ENCODE assay signal across 8 cellular contexts in the genomic region with DNA sequence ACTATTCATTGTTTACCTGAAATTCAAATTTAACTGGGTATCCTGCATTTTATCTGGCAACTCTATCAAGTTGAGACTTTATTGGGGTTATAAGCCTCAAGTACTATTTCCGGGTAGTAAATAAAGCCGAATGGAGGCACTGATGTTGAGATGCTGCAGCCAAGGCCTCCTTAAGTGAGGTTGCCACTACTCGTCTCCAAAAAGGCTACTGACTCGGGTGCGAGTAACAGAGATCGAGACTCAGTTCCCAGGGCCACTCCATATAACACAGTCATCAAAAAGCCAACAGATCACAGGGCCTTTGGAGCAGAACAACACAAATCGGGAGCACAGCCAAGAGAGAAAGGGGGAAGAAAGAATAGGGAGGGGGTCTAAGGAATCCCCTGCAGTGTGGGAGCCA. TPM values are rescaled to one million over a fixed set of nuclear protein-coding genes. Genes with fewer than 3 reads are reported as not detected.
DNase-seq lines count a peak whose midpoint lies in the region; ATAC-seq and TF ChIP-seq lines count a peak whose summit lies in the region.

No MANE protein-coding gene starts in this region.

- 0% methylated on average over 7 of the region's 7 CpGs for WGBS in heart right ventricle, 2 donors

- H3K27ac ChIP-seq in heart right ventricle (peak overlapping the region; percentile 51 to 97 (median 90)), gastrocnemius medialis (peak overlapping the region; percentile 89 to 96 (median 96))

- H3K9me3 ChIP-seq in heart right ventricle = no peaks in the 10 kb centered on the region
- no peaks in the 10 kb centered on the region for H3K9me3 ChIP-seq in gastrocnemius medialis

- no peaks in the 10 kb centered on the region for H3K9me3 Mint-ChIP-seq in activated T-cell treated with anti-CD3 and anti-CD28 coated beads, Interleukin-2, amount 50 U/mL, for 4 hours

- TF ChIP-seq POLR2A in gastrocnemius medialis (IDR thresholded peaks at IDR 0.05) = no peak

- peaks cover 0 to 84% (median 41%) of the 10 kb centered on the region in 9 donors for H3K4me1 ChIP-seq in heart right ventricle
- peaks cover 30 to 39% of the 10 kb centered on the region in 2 donors for H3K4me1 ChIP-seq in gastrocnemius medialis

- H3K27me3 Mint-ChIP-seq in activated T-cell treated with anti-CD3 and anti-CD28 coated beads, Interleukin-2, amount 50 U/mL, for 4 hours (ENCODE audit: low read depth) = no peaks in the 10 kb centered on the region

- in situ Hi-C loops in gastrocnemius medialis (cut with MboI; ENCODE audit: low sequenced_read_pairs in 4 of 4) = loop anchor here in 1 of 4 donors (25.0 kb wide), 1 partner anchor 1420 kb away; a partner anchor contains a TSS

- peaks cover 53% of the 10 kb centered on the region for H3K4me1 Mint-ChIP-seq in activated T-cell treated with anti-CD3 and anti-CD28 coated beads, Interleukin-2, amount 50 U/mL, for 4 hours (ENCODE audit: low read depth)

- peak; percentile 3 for DNase-seq in activated effector memory CD4-positive, alpha-beta T cell treated with Interleukin-2 at 50 U/mL for 16 hours
- no peak for DNase-seq in activated effector memory CD4-positive, alpha-beta T cell treated with anti-CD3 and anti-CD28 coated beads, Interleukin-2, amount 50 U/mL, for 16 hours
- DNase-seq in activated T-cell treated with anti-CD3 and anti-CD28 coated beads, Interleukin-2, amount 50 U/mL, for 4 hours = no peak
- DNase-seq in heart right ventricle (no peak), gastrocnemius medialis (no peak), AG20443 (ENCODE audit: low spot score) (no peak)
- no peak for DNase-seq in activated CD4-positive, CD25-positive, alpha-beta regulatory T cell treated with anti-CD3 and anti-CD28 coated beads, Interleukin-2, amount 50 U/mL, for 72 hours

- peaks cover 33% of the 10 kb centered on the region for H3K36me3 Mint-ChIP-seq in activated T-cell treated with anti-CD3 and anti-CD28 coated beads, Interleukin-2, amount 50 U/mL, for 4 hours (ENCODE audit: insufficient read depth)

- H3K36me3 ChIP-seq in heart right ventricle (peaks cover 0 to 57% (median 18%) of the 10 kb centered on the region in 9 donors), gastrocnemius medialis (peaks cover 0 to 42% of the 10 kb centered on the region in 2 donors)

- H3K4me3 ChIP-seq in heart right ventricle = peak overlapping the region; percentile 63 to 96 (median 82)
- H3K4me3 ChIP-seq in gastrocnemius medialis = peak overlapping the region; percentile 77 to 96 (median 86)

- TF ChIP-seq CTCF in heart right ventricle (IDR thresholded peaks at IDR 0.05) = no peak
- TF ChIP-seq CTCF in gastrocnemius medialis (IDR thresholded peaks at IDR 0.05 in 4 of 5, conservative IDR thresholded peaks at IDR 0.05 in 1 of 5) = no peak

- intact Hi-C loops in heart right ventricle (cut with DNase I) (loop anchor here in 2 of 10 donors (2.0 to 5.0 kb wide), 3 partner anchors 35 to 265 kb away; a partner anchor contains a TSS), gastrocnemius medialis (cut with DNase I; ENCODE audit: low total_unique reads) (loop anchor here (5.0 to 10.0 kb wide), 6 partner anchors 35 to 970 kb away; a partner anchor contains a TSS)

- peak overlapping the region; percentile 100 for H3K4me3 Mint-ChIP-seq in activated T-cell treated with anti-CD3 and anti-CD28 coated beads, Interleukin-2, amount 50 U/mL, for 4 hours

- H3K27me3 ChIP-seq in heart right ventricle (no peaks in the 10 kb centered on the region), gastrocnemius medialis (no peaks in the 10 kb centered on the region)

- peak; percentile 2 to 13 for ATAC-seq in activated T-cell treated with anti-CD3 and anti-CD28 coated beads, Interleukin-2, amount 50 U/mL, for 4 hours
- ATAC-seq in heart right ventricle = peak in 7 of 8 donors; percentile 2 to 46 (median 20)
- peak in 1 of 2 donors; percentile 11 for ATAC-seq in gastrocnemius medialis
- no peak for ATAC-seq in HG03469 (IDR thresholded peaks at IDR 0.05; ENCODE audit: unreplicated experiment)

RNA-seq across cellular contexts. Expression of a gene that starts 0.5 kb away (rescaled TPM):
- 100 to 1,000 TPM; 116 to 144 (median 121) TPM for total RNA-seq in activated T-cell treated with anti-CD3 and anti-CD28 coated beads, Interleukin-2, amount 50 U/mL, for 4 hours
- total RNA-seq in heart right ventricle = 100 to 1,000 TPM in 8 of 10 donors, 10 to 100 TPM in 2; 77.7 to 122 (median 112) TPM
- polyA plus RNA-seq in heart right ventricle = 10 to 100 TPM; 48.2 to 91.3 TPM
- 100 to 1,000 TPM in 1 of 4 donors, 10 to 100 TPM in 3; 59.0 to 103 (median 85.9) TPM for total RNA-seq in gastrocnemius medialis

RNA-seq across cellular contexts. Expression of a gene that starts 0.7 kb away (rescaled TPM):
- total RNA-seq in activated T-cell treated with anti-CD3 and anti-CD28 coated beads, Interleukin-2, amount 50 U/mL, for 4 hours = 10 to 100 TPM; 52.0 to 61.7 (median 60.5) TPM
- 10 to 100 TPM; 59.5 to 87.9 (median 71.2) TPM for total RNA-seq in heart right ventricle
- 10 to 100 TPM; 40.2 to 44.2 TPM for polyA plus RNA-seq in heart right ventricle
- 10 to 100 TPM; 29.2 to 59.3 (median 33.2) TPM for total RNA-seq in gastrocnemius medialis

RNA-seq across cellular contexts. Expression of a gene that starts 24.4 kb away (rescaled TPM):
- total RNA-seq in activated T-cell treated with anti-CD3 and anti-CD28 coated beads, Interleukin-2, amount 50 U/mL, for 4 hours = under 1 TPM; 0.30 to 0.45 (median 0.33) TPM
- total RNA-seq in heart right ventricle = under 1 TPM in 2 of 10 donors, not detected in 8; 0.09 to 0.12 TPM
- polyA plus RNA-seq in heart right ventricle = under 1 TPM in 1 of 2 donors, not detected in 1; 0.06 TPM
- under 1 TPM in 1 of 4 donors, not detected in 3; 0.46 TPM for total RNA-seq in gastrocnemius medialis

RNA-seq across cellular contexts. Expression of a gene that starts 57.6 kb away (rescaled TPM):
- total RNA-seq in activated T-cell treated with anti-CD3 and anti-CD28 coated beads, Interleukin-2, amount 50 U/mL, for 4 hours = 10 to 100 TPM; 55.1 to 64.3 (median 57.9) TPM
- total RNA-seq in heart right ventricle (100 to 1,000 TPM in 1 of 10 donors, 10 to 100 TPM in 9; 72.9 to 100 (median 94.1) TPM), gastrocnemius medialis (100 to 1,000 TPM in 2 of 4 donors, 10 to 100 TPM in 2; 61.9 to 151 (median 82.4) TPM)
- polyA plus RNA-seq in heart right ventricle = 10 to 100 TPM; 11.9 to 25.2 TPM

RNA-seq across cellular contexts. Expression of a gene that starts 57.8 kb away (rescaled TPM):
- total RNA-seq in activated T-cell treated with anti-CD3 and anti-CD28 coated beads, Interleukin-2, amount 50 U/mL, for 4 hours = under 1 TPM; 0.08 TPM
- total RNA-seq in heart right ventricle = 1 to 10 TPM; 1.2 to 4.1 (median 2.1) TPM
- 1 to 10 TPM in 1 of 2 donors, under 1 TPM in 1; 0.68 to 1.9 TPM for polyA plus RNA-seq in heart right ventricle
- total RNA-seq in gastrocnemius medialis = 1 to 10 TPM in 1 of 4 donors, under 1 TPM in 2, not detected in 1; 0.26 to 1.2 (median 0.78) TPM
